Comparison of ENCODE assay signal across 1 cellular context in the genomic region with DNA sequence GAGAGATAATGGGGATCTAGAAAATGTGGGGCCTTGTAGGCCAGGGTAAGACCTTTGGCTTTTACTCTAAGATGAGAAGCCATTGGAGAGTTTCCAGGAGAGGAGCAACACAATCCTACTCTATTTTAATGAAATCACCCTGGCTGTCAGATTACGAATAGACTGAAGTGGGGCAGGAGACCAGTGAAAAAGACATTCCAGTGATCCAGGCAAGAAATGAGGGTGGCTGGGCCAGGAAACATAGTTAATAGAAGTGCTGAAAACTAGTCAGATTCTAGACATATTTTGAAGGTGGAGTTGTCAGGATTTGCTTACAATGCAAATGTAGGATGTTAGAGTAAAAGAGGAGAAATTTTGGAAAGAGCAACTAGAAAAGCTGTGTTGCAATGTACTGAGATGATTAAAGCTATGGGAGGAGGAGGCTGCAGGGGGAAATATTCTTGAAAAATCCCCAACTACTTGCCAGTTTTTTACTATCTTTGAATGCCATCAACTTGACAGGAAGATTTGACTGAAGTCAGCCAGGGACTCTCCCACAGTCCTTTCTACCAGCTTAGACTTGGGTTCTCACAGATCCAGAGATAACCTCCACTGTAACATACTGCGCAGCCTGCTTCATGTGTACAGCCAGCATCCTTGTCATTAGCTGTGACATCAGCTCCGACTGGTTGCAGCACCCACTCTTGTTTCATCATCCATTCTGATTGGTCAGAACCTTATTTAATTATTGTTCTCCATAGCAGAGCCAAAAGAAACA.
TF ChIP-seq lines count a peak whose summit lies in the region.

No MANE protein-coding gene starts in this region.

TF ChIP-seq in SK-N-SH, 30 proteins besides CTCF, POLR2A, EP300 and RAD21 (continued from another document):
- TF ChIP-seq, protein P1, sequence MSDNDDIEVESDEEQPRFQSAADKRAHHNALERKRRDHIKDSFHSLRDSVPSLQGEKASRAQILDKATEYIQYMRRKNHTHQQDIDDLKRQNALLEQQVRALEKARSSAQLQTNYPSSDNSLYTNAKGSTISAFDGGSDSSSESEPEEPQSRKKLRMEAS (IDR thresholded peaks at IDR 0.05; ENCODE audit: low read depth): no peak
- TF ChIP-seq REST (IDR thresholded peaks at IDR 0.05; ENCODE audit: low read depth, low read length) (no peak), SIN3A (IDR thresholded peaks at IDR 0.05; ENCODE audit: borderline replicate concordance, low read depth, low read length) (no peak), FOXM1 (IDR thresholded peaks at IDR 0.05; ENCODE audit: low read depth) (no peak)
TF ChIP-seq in SK-N-SH: peak in this region for 7.
